1 cellular context compared by ENCODE assay signal in the genomic region with DNA sequence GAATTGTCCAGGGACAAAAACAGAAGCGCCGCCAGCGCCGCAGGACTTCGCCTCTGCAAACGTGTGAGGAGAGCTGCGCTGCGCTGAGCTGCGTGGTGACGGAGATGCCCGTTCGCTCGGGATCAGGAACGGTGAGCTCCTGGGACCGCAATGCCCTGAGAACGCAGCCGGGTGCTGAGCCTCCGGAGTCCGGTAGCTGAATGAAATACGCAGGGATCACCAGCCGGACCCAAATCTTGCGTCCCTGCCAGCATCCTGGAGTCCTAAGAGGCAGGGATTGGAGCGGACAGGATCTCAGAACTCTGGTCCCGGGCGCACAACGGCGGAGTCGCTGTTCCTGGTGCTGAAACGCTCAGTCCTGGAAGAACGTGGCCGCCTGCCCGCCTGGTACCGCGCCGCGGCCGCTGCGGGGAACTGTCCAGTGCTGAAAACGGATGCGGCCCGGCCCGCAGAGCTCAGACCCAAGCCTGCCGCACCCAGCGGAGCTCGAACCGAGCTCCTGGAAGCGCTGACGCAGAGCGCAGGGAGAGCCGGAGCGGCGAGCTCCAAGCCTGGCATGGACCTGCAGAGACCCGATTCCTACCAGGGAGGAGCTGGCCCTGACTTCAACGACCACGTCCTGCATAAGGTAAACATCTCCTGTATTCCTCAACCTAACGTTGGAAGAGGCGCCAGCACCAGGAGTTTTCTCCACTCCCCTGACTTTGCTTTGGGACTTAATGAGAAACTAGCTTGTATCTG.
A peak's percentile ranks its signal among the peaks of the same experiment; 100 is the strongest.
TF ChIP-seq lines count a peak whose summit lies in the region.

No MANE protein-coding gene starts in this region.

TF ChIP-seq in HepG2, 621 proteins besides CTCF, POLR2A, EP300 and RAD21 (continued from another document and continues in another):
- TF ChIP-seq, protein P1, sequence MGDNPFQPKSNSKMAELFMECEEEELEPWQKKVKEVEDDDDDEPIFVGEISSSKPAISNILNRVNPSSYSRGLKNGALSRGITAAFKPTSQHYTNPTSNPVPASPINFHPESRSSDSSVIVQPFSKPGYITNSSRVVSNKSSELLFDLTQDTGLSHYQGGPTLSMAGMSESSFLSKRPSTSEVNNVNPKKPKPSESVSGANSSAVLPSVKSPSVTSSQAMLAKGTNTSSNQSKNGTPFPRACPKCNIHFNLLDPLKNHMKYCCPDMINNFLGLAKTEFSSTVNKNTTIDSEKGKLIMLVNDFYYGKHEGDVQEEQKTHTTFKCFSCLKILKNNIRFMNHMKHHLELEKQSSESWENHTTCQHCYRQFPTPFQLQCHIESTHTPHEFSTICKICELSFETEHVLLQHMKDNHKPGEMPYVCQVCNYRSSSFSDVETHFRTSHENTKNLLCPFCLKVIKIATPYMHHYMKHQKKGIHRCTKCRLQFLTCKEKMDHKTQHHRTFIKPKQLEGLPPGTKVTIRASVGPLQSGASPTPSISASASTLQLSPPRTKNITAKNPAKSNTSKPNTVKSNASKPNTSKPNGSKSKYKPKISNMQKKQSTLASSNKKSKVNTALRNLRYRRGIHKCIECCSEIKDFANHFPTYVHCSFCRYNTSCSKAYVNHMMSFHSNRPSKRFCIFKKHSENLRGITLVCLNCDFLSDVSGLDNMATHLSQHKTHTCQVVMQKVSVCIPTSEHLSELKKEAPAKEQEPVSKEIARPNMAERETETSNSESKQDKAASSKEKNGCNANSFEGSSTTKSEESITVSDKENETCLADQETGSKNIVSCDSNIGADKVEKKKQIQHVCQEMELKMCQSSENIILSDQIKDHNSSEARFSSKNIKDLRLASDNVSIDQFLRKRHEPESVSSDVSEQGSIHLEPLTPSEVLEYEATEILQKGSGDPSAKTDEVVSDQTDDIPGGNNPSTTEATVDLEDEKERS (CRISPR knock-in tag; IDR thresholded peaks at IDR 0.05) = peak; percentile 100
- TF ChIP-seq, protein P2, sequence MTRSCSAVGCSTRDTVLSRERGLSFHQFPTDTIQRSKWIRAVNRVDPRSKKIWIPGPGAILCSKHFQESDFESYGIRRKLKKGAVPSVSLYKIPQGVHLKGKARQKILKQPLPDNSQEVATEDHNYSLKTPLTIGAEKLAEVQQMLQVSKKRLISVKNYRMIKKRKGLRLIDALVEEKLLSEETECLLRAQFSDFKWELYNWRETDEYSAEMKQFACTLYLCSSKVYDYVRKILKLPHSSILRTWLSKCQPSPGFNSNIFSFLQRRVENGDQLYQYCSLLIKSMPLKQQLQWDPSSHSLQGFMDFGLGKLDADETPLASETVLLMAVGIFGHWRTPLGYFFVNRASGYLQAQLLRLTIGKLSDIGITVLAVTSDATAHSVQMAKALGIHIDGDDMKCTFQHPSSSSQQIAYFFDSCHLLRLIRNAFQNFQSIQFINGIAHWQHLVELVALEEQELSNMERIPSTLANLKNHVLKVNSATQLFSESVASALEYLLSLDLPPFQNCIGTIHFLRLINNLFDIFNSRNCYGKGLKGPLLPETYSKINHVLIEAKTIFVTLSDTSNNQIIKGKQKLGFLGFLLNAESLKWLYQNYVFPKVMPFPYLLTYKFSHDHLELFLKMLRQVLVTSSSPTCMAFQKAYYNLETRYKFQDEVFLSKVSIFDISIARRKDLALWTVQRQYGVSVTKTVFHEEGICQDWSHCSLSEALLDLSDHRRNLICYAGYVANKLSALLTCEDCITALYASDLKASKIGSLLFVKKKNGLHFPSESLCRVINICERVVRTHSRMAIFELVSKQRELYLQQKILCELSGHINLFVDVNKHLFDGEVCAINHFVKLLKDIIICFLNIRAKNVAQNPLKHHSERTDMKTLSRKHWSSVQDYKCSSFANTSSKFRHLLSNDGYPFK (CRISPR knock-in tag; IDR thresholded peaks at IDR 0.05; ENCODE audit: borderline replicate concordance) = peak; percentile 96
- TF ChIP-seq ZNF572 (CRISPR knock-in tag; IDR thresholded peaks at IDR 0.05) (peak; percentile 96), MAFF (IDR thresholded peaks at IDR 0.05; ENCODE audit: low read depth, low read length) (no peak), SIN3A (IDR thresholded peaks at IDR 0.05; ENCODE audit: borderline replicate concordance, low read depth, low read length) (peak; percentile 100), NFIB (CRISPR knock-in tag; IDR thresholded peaks at IDR 0.05; ENCODE audit: borderline replicate concordance) (peak; percentile 99), HMG20B (CRISPR knock-in tag; conservative IDR thresholded peaks at IDR 0.05) (peak; percentile 98), ZNF75D (CRISPR knock-in tag; IDR thresholded peaks at IDR 0.05; ENCODE audit: borderline replicate concordance) (peak; percentile 99), RBFOX2 (IDR thresholded peaks at IDR 0.05; ENCODE audit: low read depth, low read length) (no peak), ZNF225 (CRISPR knock-in tag; IDR thresholded peaks at IDR 0.05) (peak; percentile 100), ARNT2 (CRISPR knock-in tag; IDR thresholded peaks at IDR 0.05; ENCODE audit: low read depth) (peak; percentile 100), HNF4A (CRISPR knock-in tag; IDR thresholded peaks at IDR 0.05) (peak; percentile 64), SIN3B (IDR thresholded peaks at IDR 0.05; ENCODE audit: low read length) (peak; percentile 52; the same call in 1 of the 2 replicates), ADNP (CRISPR knock-in tag; IDR thresholded peaks at IDR 0.05) (peak; percentile 82; the same call in 1 of the 2 replicates), ZNF496 (CRISPR knock-in tag; IDR thresholded peaks at IDR 0.05; ENCODE audit: insufficient replicate concordance) (peak; percentile 93), ZNF780A (CRISPR knock-in tag; IDR thresholded peaks at IDR 0.05) (peak; percentile 100), MTF2 (CRISPR knock-in tag; IDR thresholded peaks at IDR 0.05; ENCODE audit: borderline replicate concordance) (peak; percentile 100), DR1 (CRISPR knock-in tag; IDR thresholded peaks at IDR 0.05) (peak; percentile 96), ZMYM4 (CRISPR knock-in tag; IDR thresholded peaks at IDR 0.05) (peak; percentile 98), ZNF432 (CRISPR knock-in tag; IDR thresholded peaks at IDR 0.05; ENCODE audit: borderline replicate concordance) (peak; percentile 97), CBX5 (CRISPR knock-in tag; IDR thresholded peaks at IDR 0.05; ENCODE audit: borderline replicate concordance) (peak; percentile 100)
- TF ChIP-seq, protein P3, sequence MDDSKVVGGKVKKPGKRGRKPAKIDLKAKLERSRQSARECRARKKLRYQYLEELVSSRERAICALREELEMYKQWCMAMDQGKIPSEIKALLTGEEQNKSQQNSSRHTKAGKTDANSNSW (CRISPR knock-in tag; IDR thresholded peaks at IDR 0.05; ENCODE audit: borderline replicate concordance) = peak; percentile 100
- TF ChIP-seq, protein P4, sequence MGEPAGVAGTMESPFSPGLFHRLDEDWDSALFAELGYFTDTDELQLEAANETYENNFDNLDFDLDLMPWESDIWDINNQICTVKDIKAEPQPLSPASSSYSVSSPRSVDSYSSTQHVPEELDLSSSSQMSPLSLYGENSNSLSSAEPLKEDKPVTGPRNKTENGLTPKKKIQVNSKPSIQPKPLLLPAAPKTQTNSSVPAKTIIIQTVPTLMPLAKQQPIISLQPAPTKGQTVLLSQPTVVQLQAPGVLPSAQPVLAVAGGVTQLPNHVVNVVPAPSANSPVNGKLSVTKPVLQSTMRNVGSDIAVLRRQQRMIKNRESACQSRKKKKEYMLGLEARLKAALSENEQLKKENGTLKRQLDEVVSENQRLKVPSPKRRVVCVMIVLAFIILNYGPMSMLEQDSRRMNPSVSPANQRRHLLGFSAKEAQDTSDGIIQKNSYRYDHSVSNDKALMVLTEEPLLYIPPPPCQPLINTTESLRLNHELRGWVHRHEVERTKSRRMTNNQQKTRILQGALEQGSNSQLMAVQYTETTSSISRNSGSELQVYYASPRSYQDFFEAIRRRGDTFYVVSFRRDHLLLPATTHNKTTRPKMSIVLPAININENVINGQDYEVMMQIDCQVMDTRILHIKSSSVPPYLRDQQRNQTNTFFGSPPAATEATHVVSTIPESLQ (CRISPR knock-in tag; conservative IDR thresholded peaks at IDR 0.05) = peak; percentile 100
- TF ChIP-seq, protein P5, sequence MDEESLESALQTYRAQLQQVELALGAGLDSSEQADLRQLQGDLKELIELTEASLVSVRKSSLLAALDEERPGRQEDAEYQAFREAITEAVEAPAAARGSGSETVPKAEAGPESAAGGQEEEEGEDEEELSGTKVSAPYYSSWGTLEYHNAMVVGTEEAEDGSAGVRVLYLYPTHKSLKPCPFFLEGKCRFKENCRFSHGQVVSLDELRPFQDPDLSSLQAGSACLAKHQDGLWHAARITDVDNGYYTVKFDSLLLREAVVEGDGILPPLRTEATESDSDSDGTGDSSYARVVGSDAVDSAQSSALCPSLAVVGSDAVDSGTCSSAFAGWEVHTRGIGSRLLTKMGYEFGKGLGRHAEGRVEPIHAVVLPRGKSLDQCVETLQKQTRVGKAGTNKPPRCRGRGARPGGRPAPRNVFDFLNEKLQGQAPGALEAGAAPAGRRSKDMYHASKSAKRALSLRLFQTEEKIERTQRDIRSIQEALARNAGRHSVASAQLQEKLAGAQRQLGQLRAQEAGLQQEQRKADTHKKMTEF (CRISPR knock-in tag; IDR thresholded peaks at IDR 0.05) = peak; percentile 99
- TF ChIP-seq, protein P6, sequence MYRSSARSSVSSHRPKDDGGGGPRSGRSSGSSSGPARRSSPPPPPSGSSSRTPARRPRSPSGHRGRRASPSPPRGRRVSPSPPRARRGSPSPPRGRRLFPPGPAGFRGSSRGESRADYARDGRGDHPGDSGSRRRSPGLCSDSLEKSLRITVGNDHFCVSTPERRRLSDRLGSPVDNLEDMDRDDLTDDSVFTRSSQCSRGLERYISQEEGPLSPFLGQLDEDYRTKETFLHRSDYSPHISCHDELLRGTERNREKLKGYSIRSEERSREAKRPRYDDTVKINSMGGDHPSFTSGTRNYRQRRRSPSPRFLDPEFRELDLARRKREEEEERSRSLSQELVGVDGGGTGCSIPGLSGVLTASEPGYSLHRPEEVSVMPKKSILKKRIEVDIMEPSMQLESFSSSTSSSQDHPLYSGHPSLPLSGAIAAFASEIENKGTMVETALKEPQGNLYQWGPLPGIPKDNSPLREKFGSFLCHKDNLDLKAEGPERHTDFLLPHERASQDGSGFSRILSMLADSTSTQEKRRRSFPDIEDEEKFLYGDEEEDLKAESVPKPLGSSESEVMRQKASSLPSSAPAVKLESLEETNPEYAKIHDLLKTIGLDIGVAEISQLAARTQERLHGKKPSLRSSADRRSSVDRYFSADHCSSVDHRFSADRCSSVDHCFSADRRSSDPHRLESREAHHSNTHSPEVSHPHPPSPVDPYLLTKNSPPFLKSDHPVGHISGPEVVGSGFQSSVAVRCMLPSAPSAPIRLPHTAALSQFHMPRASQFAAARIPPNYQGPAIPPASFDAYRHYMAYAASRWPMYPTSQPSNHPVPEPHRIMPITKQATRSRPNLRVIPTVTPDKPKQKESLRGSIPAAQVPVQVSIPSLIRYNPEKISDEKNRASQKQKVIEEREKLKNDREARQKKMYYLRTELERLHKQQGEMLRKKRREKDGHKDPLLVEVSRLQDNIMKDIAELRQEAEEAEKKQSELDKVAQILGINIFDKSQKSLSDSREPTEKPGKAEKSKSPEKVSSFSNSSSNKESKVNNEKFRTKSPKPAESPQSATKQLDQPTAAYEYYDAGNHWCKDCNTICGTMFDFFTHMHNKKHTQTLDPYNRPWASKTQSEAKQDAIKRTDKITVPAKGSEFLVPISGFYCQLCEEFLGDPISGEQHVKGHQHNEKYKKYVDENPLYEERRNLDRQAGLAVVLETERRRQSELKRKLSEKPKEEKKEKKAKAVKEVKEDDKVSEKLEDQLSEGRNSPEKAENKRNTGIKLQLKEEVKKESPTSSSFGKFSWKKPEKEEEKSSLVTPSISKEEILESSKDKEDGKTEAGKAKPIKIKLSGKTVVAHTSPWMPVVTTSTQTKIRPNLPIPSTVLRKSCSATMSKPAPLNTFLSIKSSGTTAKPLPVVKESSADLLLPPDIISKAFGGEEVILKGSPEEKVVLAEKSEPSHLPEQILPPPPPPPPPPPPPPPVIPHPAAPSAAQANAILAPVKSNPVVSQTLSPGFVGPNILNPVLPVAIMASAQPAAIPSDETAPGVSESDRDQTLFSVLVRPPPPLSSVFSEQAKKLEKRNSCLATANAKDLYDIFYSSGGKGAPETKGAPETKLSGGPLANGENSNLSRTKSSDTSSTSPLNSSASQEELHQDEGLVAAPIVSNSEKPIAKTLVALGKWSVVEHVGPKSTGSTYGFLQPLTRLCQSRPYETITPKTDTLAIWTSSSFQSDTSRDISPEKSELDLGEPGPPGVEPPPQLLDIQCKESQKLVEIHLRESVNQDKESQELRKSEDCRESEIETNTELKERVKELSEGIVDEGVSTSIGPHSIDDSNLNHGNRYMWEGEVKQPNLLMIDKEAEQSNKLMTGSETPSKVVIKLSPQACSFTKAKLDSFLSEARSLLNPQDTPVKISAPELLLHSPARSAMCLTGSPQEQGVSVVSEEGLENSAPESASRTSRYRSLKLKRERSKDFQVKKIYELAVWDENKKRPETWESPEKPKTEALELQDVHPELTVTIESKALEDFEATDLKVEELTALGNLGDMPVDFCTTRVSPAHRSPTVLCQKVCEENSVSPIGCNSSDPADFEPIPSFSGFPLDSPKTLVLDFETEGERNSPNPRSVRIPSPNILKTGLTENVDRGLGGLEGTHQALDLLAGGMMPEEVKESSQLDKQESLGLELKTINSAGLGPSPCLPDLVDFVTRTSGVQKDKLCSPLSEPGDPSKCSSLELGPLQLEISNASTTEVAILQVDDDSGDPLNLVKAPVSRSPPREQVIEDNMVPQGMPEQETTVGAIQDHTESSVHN (CRISPR knock-in tag; IDR thresholded peaks at IDR 0.05) = peak; percentile 100
- TF ChIP-seq, protein P7, sequence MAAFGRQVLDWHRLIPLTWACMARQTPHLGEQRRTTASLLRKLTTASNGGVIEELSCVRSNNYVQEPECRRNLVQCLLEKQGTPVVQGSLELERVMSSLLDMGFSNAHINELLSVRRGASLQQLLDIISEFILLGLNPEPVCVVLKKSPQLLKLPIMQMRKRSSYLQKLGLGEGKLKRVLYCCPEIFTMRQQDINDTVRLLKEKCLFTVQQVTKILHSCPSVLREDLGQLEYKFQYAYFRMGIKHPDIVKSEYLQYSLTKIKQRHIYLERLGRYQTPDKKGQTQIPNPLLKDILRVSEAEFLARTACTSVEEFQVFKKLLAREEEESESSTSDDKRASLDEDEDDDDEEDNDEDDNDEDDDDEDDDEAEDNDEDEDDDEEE (CRISPR knock-in tag; IDR thresholded peaks at IDR 0.05) = peak; percentile 100
- TF ChIP-seq, protein P8, sequence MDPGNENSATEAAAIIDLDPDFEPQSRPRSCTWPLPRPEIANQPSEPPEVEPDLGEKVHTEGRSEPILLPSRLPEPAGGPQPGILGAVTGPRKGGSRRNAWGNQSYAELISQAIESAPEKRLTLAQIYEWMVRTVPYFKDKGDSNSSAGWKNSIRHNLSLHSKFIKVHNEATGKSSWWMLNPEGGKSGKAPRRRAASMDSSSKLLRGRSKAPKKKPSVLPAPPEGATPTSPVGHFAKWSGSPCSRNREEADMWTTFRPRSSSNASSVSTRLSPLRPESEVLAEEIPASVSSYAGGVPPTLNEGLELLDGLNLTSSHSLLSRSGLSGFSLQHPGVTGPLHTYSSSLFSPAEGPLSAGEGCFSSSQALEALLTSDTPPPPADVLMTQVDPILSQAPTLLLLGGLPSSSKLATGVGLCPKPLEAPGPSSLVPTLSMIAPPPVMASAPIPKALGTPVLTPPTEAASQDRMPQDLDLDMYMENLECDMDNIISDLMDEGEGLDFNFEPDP (CRISPR knock-in tag; conservative IDR thresholded peaks at IDR 0.05) = peak; percentile 100
- TF ChIP-seq, protein P9, sequence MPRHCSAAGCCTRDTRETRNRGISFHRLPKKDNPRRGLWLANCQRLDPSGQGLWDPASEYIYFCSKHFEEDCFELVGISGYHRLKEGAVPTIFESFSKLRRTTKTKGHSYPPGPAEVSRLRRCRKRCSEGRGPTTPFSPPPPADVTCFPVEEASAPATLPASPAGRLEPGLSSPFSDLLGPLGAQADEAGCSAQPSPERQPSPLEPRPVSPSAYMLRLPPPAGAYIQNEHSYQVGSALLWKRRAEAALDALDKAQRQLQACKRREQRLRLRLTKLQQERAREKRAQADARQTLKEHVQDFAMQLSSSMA (CRISPR knock-in tag; IDR thresholded peaks at IDR 0.05) = peak; percentile 99
